8 cellular contexts compared by ENCODE assay signal in genomic region chr12:89529738-89530137, GRCh38. TPM values are rescaled to one million over a fixed set of nuclear protein-coding genes. Genes with fewer than 3 reads are reported as not detected.
DNase-seq lines count a peak whose midpoint lies in the region; ATAC-seq and TF ChIP-seq lines count a peak whose summit lies in the region.

No MANE protein-coding gene starts in this region.

- H3K27ac ChIP-seq in PC-3 (ENCODE audit: low read length), result no peak overlapping the region
- H3K27ac ChIP-seq in ovary, result no peak overlapping the region

- H3K36me3 ChIP-seq in PC-3 (ENCODE audit: low read depth, low read length) (no peaks in the 10 kb centered on the region), ovary (no peaks in the 10 kb centered on the region)

- H2AFZ ChIP-seq in PC-3 (ENCODE audit: low read length), result no peak overlapping the region

- H3K9me3 ChIP-seq in PC-3 (ENCODE audit: low read length) (no peaks in the 10 kb centered on the region), ovary (no peaks in the 10 kb centered on the region)

- no TSS peak for BruUV-seq in PC-3 (replicated peaks; lab: Mats Ljungman, UMichigan)

- no peaks in the 10 kb centered on the region for H3K27me3 ChIP-seq in PC-3 (ENCODE audit: low read length)
- H3K27me3 ChIP-seq in ovary, result no peaks in the 10 kb centered on the region

- peak; percentile 70 for DNase-seq in AG08395 (ENCODE audit: low spot score)
- peak; percentile 47 for DNase-seq in Jurkat, Clone E6-1 (ENCODE audit: low read depth, low spot score)
- peak; percentile 74 for DNase-seq in PC-3
- peak; percentile 33 for DNase-seq in epidermal melanocyte (ENCODE audit: insufficient read length, low spot score)
- DNase-seq in ovary, result no peak
- DNase-seq in GOT3 (lab: John Stamatoyannopoulos, UW), result no peak
- no peak for DNase-seq in NCI-H524 treated with DMSO at 0.1 percent for 48 hours (lab: John Stamatoyannopoulos, UW)

- 0 out of 2 replicates have a peak, but pooled peaks have one; percentile 14 for ATAC-seq in PC-3

- POLR2A ChIA-PET in PC-3 (lab: Charles Lee; ENCODE audit: unreplicated experiment), result no interaction called here

- TF ChIP-seq CTCF in GM12801 (IDR thresholded peaks at IDR 0.05; ENCODE audit: extremely low read depth, insufficient read length) (peak; percentile 8), PC-3 (conservative IDR thresholded peaks at IDR 0.05; ENCODE audit: low read depth, low read length) (peak; percentile 86), ovary (IDR thresholded peaks at IDR 0.05) (peak in 2 of 3 donors; percentile 40 to 51)

- no peak overlapping the region for H3K4me3 ChIP-seq in Jurkat, Clone E6-1 (ENCODE audit: low read length)
- no peak overlapping the region for H3K4me3 ChIP-seq in PC-3 (ENCODE audit: low read length)
- H3K4me3 ChIP-seq in ovary, result no peak overlapping the region

- H4K20me1 ChIP-seq in PC-3 (ENCODE audit: low read length), result no peaks in the 10 kb centered on the region

- CTCF ChIA-PET in PC-3 (lab: Charles Lee), result no interaction called here

- peaks cover 14% of the 10 kb centered on the region for H3K79me2 ChIP-seq in PC-3 (ENCODE audit: low read length)

- H3F3A ChIP-seq in PC-3 (ENCODE audit: low read length, unreplicated experiment), result no peaks in the 10 kb centered on the region

- TF ChIP-seq EP300 in ovary (IDR thresholded peaks at IDR 0.05), result no peak

- intact Hi-C loops in PC-3 (cut with micrococcal nuclease) (loop anchor here (1.0 to 10.0 kb wide), 4 partner anchors 59 to 512 kb away; no protein-coding TSS in a partner anchor), ovary (cut with DNase I) (loop anchor here in 3 of 4 donors (5.0 to 10.0 kb wide), 3 partner anchors 55 to 515 kb away; no protein-coding TSS in a partner anchor)

- H3K9ac ChIP-seq in PC-3 (ENCODE audit: low read length), result no peak overlapping the region

- TF ChIP-seq POLR2A in ovary (IDR thresholded peaks at IDR 0.05), result no peak

- H3K4me1 ChIP-seq in PC-3 (ENCODE audit: insufficient read depth, low read length), result 0 out of 2 replicates have a peak, but pooled peaks cover 7% of the 10 kb centered on the region
- no peaks in the 10 kb centered on the region for H3K4me1 ChIP-seq in ovary (ENCODE audit: insufficient read depth)

- 2 to 25% (median 3%) methylated on average over 1 of the region's 1 CpG for WGBS in ovary, 3 donors

- H3K9me2 ChIP-seq in PC-3 (replicated peaks; ENCODE audit: low read length), result no peaks in the 10 kb centered on the region

- H3K4me2 ChIP-seq in PC-3 (ENCODE audit: low read length), result no peak overlapping the region

RNA-seq across cellular contexts. Expression of gene POC1B, which starts 3.9 kb away (rescaled TPM):
- polyA plus RNA-seq in Jurkat, Clone E6-1 (2012; ENCODE audit: insufficient read depth, insufficient read length), result 19.0 TPM
- total RNA-seq in PC-3 (2014; rRNA removed), result 21.5 and 25.0 TPM in 2 replicates
- total RNA-seq in ovary, result 10 to 100 TPM; 11.4 to 29.2 (median 21.2) TPM
- 10 to 100 TPM in 1 of 2 donors, 1 to 10 TPM in 1; 8.5 to 10.5 TPM for polyA plus RNA-seq in ovary

RNA-seq across cellular contexts. Expression of gene GALNT4, which starts 5.1 kb away (rescaled TPM):
- not detected for polyA plus RNA-seq in Jurkat, Clone E6-1 (2012; ENCODE audit: insufficient read depth, insufficient read length)
- total RNA-seq in PC-3 (2014; rRNA removed) (6.8 and 8.1 TPM in 2 replicates), ovary (10 to 100 TPM in 1 of 7 donors, 1 to 10 TPM in 6; 2.7 to 12.5 (median 4.9) TPM)
- 1 to 10 TPM; 2.0 to 5.3 TPM for polyA plus RNA-seq in ovary

Comparison
In these comparisons a context has a peak if more than half of its experiments do, and no peak if none do; other contexts are left out.
1. DNase-seq: peak in AG08395 (single experiment), Jurkat, Clone E6-1 (single experiment), PC-3 (single experiment) and epidermal melanocyte (single experiment); none in ovary (0 of 5), GOT3 (single experiment) and NCI-H524 treated with DMSO at 0.1 percent for 48 hours (single experiment).
2. CTCF ChIP-seq: peak in every context shown above with its lines; median percentile 86 in PC-3; 46 in ovary; 8 in GM12801.